ENCODE assay signal across 9 cellular contexts in genomic region chr5:142000709-142001484, GRCh38. TPM values are rescaled to one million over a fixed set of nuclear protein-coding genes. Genes with fewer than 3 reads are reported as not detected.
DNase-seq lines count a peak whose midpoint lies in the region; ATAC-seq and TF ChIP-seq lines count a peak whose summit lies in the region.
"Had no signal": no experiment of that assay in that cellular context is flagged by ENCODE, and none has a peak within 500 bp of the region (broad histone marks: within the 10 kb centered on the region; RNA-seq: fewer than 3 reads in every experiment).

No MANE protein-coding gene starts in this region.

- intact Hi-C loops in heart left ventricle (cut with DNase I) (no loop called here), right cardiac atrium (cut with DNase I) (loop anchor here in 1 of 4 donors (10.0 kb wide), 1 partner anchor 134 kb away; no protein-coding TSS in a partner anchor), OCI-LY7 (cut with micrococcal nuclease; ENCODE audit: unreplicated experiment) (no loop called here), thyroid gland (cut with DNase I) (no loop called here), ovary (cut with DNase I) (loop anchor here in 2 of 4 donors (10.0 kb wide), 2 partner anchors 134 to 144 kb away; no protein-coding TSS in a partner anchor), stomach (cut with DNase I; ENCODE audit: low total_unique reads) (no loop called here)

- CTCF ChIA-PET in OCI-LY7 (lab: Charles Lee; ENCODE audit: unreplicated experiment), result no interaction called here

- peaks cover 0 to 93% (median 68%) of the 10 kb centered on the region in 9 donors for H3K36me3 ChIP-seq in heart left ventricle
- H3K36me3 ChIP-seq in OCI-LY7 (ENCODE audit: insufficient read depth, low read length), result peaks cover 74% of the 10 kb centered on the region
- peaks cover 20 to 21% of the 10 kb centered on the region in 2 donors for H3K36me3 ChIP-seq in thyroid gland
- H3K36me3 ChIP-seq in ovary, result no peaks in the 10 kb centered on the region
- peaks cover 23 to 90% (median 76%) of the 10 kb centered on the region in 4 donors for H3K36me3 ChIP-seq in stomach

- H3K27ac ChIP-seq in heart left ventricle (peak overlapping the region in 1 of 12 donors; percentile 15), right cardiac atrium (ENCODE audit: low read length) (no peak overlapping the region), OCI-LY7 (ENCODE audit: low read depth, low read length, poor library complexity, severe bottlenecking) (no peak overlapping the region), thyroid gland (peak overlapping the region; percentile 32 to 57 (median 43)), ovary (no peak overlapping the region), stomach (peak overlapping the region in 1 of 5 donors; percentile 38)

- no peaks in the 10 kb centered on the region for H3K9me2 ChIP-seq in OCI-LY7 (ENCODE audit: insufficient read depth, low read length)

- H3K9me3 ChIP-seq in heart left ventricle (no peaks in the 10 kb centered on the region), right cardiac atrium (ENCODE audit: control insufficient read depth, low read length) (no peaks in the 10 kb centered on the region), OCI-LY7 (ENCODE audit: low read length) (no peaks in the 10 kb centered on the region), thyroid gland (no peaks in the 10 kb centered on the region), ovary (no peaks in the 10 kb centered on the region), stomach (no peaks in the 10 kb centered on the region)

- no peaks in the 10 kb centered on the region for H4K20me1 ChIP-seq in OCI-LY7 (ENCODE audit: insufficient read depth, low read length)

- TF ChIP-seq CTCF in heart left ventricle (IDR thresholded peaks at IDR 0.05), result peak in 8 of 12 donors; percentile 12 to 46 (median 24)
- TF ChIP-seq CTCF in OCI-LY7 (conservative IDR thresholded peaks at IDR 0.05; ENCODE audit: low read length), result peak; percentile 48
- peak; percentile 38 for TF ChIP-seq CTCF in epithelial cell of esophagus (IDR thresholded peaks at IDR 0.05; ENCODE audit: insufficient read depth, low read depth, low read length, missing control alignments)
- TF ChIP-seq CTCF in thyroid gland (IDR thresholded peaks at IDR 0.05), result peak in 3 of 6 experiments; percentile 9 to 29 (median 26)
- TF ChIP-seq CTCF in ovary (IDR thresholded peaks at IDR 0.05), result no peak
- no peak for TF ChIP-seq CTCF in stomach (IDR thresholded peaks at IDR 0.05)

- no peak overlapping the region for H2AFZ ChIP-seq in OCI-LY7 (ENCODE audit: low read length)

- TF ChIP-seq EP300 in ovary (IDR thresholded peaks at IDR 0.05), result no peak
- TF ChIP-seq EP300 in stomach (IDR thresholded peaks at IDR 0.05), result no peak

- peaks cover 0 to 3% (median 0%) of the 10 kb centered on the region in 12 donors for H3K4me1 ChIP-seq in heart left ventricle
- H3K4me1 ChIP-seq in right cardiac atrium (ENCODE audit: control insufficient read depth, insufficient read depth, low read length), result no peaks in the 10 kb centered on the region
- no peaks in the 10 kb centered on the region for H3K4me1 ChIP-seq in OCI-LY7 (ENCODE audit: insufficient read depth, low read length, poor library complexity, severe bottlenecking)
- H3K4me1 ChIP-seq in thyroid gland, result peaks cover 3 to 11% of the 10 kb centered on the region in 2 donors
- H3K4me1 ChIP-seq in ovary (ENCODE audit: insufficient read depth), result no peaks in the 10 kb centered on the region
- peaks cover 0 to 6% (median 0%) of the 10 kb centered on the region in 4 donors for H3K4me1 ChIP-seq in stomach

- H3K4me3 ChIP-seq in heart left ventricle (no peak overlapping the region), right cardiac atrium (ENCODE audit: low read length) (no peak overlapping the region), OCI-LY7 (ENCODE audit: low read depth, low read length, poor library complexity, severe bottlenecking) (no peak overlapping the region), epithelial cell of esophagus (ENCODE audit: low read length) (no peak overlapping the region), thyroid gland (replicated peaks in 1 of 3) (no peak overlapping the region), ovary (no peak overlapping the region), stomach (no peak overlapping the region)
- H3K4me3 ChIP-seq: lung had no signal

- ATAC-seq in heart left ventricle (no peak), right cardiac atrium (no peak), HG03439 (IDR thresholded peaks at IDR 0.05; ENCODE audit: unreplicated experiment) (no peak)

- BruUV-seq in OCI-LY7 (replicated peaks; lab: Mats Ljungman, UMichigan), result no TSS peak

- H3K79me2 ChIP-seq in OCI-LY7 (ENCODE audit: insufficient read depth, low read depth, low read length), result no peaks in the 10 kb centered on the region

- no peak for TF ChIP-seq POLR2A in heart left ventricle (IDR thresholded peaks at IDR 0.05)
- TF ChIP-seq POLR2A in thyroid gland (IDR thresholded peaks at IDR 0.05), result no peak
- TF ChIP-seq POLR2A in ovary (IDR thresholded peaks at IDR 0.05), result no peak
- TF ChIP-seq POLR2A in stomach (IDR thresholded peaks at IDR 0.05), result no peak

- H3K27me3 ChIP-seq in heart left ventricle, result no peaks in the 10 kb centered on the region
- no peaks in the 10 kb centered on the region for H3K27me3 ChIP-seq in right cardiac atrium (ENCODE audit: control insufficient read depth, insufficient read depth)
- H3K27me3 ChIP-seq in thyroid gland, result no peaks in the 10 kb centered on the region
- no peaks in the 10 kb centered on the region for H3K27me3 ChIP-seq in ovary
- no peaks in the 10 kb centered on the region for H3K27me3 ChIP-seq in stomach

- no peak overlapping the region for H3K4me2 ChIP-seq in OCI-LY7 (ENCODE audit: low read length)

- DNase-seq in heart left ventricle (no peak), right cardiac atrium (no peak), OCI-LY7 (ENCODE audit: low spot score) (no peak), epithelial cell of esophagus (ENCODE audit: low read depth) (peak; percentile 35), thyroid gland (peak; percentile 10 to 48), ovary (no peak), stomach (no peak)

- POLR2A ChIA-PET in OCI-LY7 (lab: Charles Lee), result interaction anchor here (0.6 to 1.2 kb wide), 2 partner anchors 10 to 93 kb away, joined by 3 read pairs; no protein-coding TSS in a partner anchor

- 70 to 77% (median 76%) methylated on average over 6 of the region's 6 CpGs for WGBS in heart left ventricle, 4 donors
- 64% methylated on average over 6 of the region's 6 CpGs for WGBS in right cardiac atrium
- WGBS in thyroid gland, 2 donors, result 55 to 64% methylated on average over 6 of the region's 6 CpGs
- WGBS in ovary, 3 donors, result 68 to 79% (median 71%) methylated on average over 6 of the region's 6 CpGs
- 67 to 78% (median 74%) methylated on average over 6 of the region's 6 CpGs for WGBS in stomach, 5 donors

RNA-seq across cellular contexts. Expression of gene GNPDA1, which starts 11.9 kb away (rescaled TPM):
- total RNA-seq in heart left ventricle, result 10 to 100 TPM; 14.1 to 43.0 (median 26.1) TPM
- 10 to 100 TPM; 13.6 to 16.1 TPM for polyA plus RNA-seq in heart left ventricle
- total RNA-seq in right cardiac atrium, result 10 to 100 TPM; 16.9 to 22.5 (median 19.2) TPM
- polyA plus RNA-seq in right cardiac atrium, result 12.1 TPM
- 20.2 and 22.9 TPM in 2 replicates for total RNA-seq in OCI-LY7 (2014; rRNA removed; shearing (Covaris generic))
- 23.1 and 24.1 TPM in 2 replicates for total RNA-seq in OCI-LY7 (2022)
- total RNA-seq in thyroid gland, result 10 to 100 TPM; 28.8 to 56.3 (median 45.8) TPM
- total RNA-seq in ovary, result 10 to 100 TPM; 20.3 to 40.9 (median 35.1) TPM
- 100 to 1,000 TPM in 1 of 2 donors, 10 to 100 TPM in 1; 23.2 to 108 TPM for polyA plus RNA-seq in ovary
- 10 to 100 TPM in 2 of 5 donors, 1 to 10 TPM in 3; 2.7 to 14.1 (median 5.8) TPM for total RNA-seq in stomach
- polyA plus RNA-seq in stomach, result 10 to 100 TPM; 11.9 to 18.9 (median 12.2) TPM

RNA-seq across cellular contexts. Expression of gene RNF14, which starts 32.0 kb away (rescaled TPM):
- 100 to 1,000 TPM in 5 of 9 donors, 10 to 100 TPM in 4; 88.5 to 131 (median 103) TPM for total RNA-seq in heart left ventricle
- 100 to 1,000 TPM in 1 of 2 donors, 10 to 100 TPM in 1; 21.3 to 105 TPM for polyA plus RNA-seq in heart left ventricle
- 100 to 1,000 TPM in 2 of 4 donors, 10 to 100 TPM in 2; 90.7 to 105 (median 97.7) TPM for total RNA-seq in right cardiac atrium
- 36.3 TPM for polyA plus RNA-seq in right cardiac atrium
- total RNA-seq in OCI-LY7 (2014; rRNA removed; shearing (Covaris generic)), result 23.7 and 31.7 TPM in 2 replicates
- 41.1 and 41.9 TPM in 2 replicates for total RNA-seq in OCI-LY7 (2022)
- 10 to 100 TPM; 52.5 to 69.7 (median 61.7) TPM for total RNA-seq in thyroid gland
- 10 to 100 TPM; 26.0 to 55.4 (median 42.6) TPM for total RNA-seq in ovary
- 10 to 100 TPM; 28.7 to 74.9 TPM for polyA plus RNA-seq in ovary
- total RNA-seq in stomach, result 10 to 100 TPM; 24.2 to 67.4 (median 43.2) TPM
- polyA plus RNA-seq in stomach, result 10 to 100 TPM; 14.4 to 26.1 (median 25.5) TPM

RNA-seq across cellular contexts. Expression of gene PCDH12, which starts 42.9 kb away (rescaled TPM):
- total RNA-seq in heart left ventricle, result 10 to 100 TPM in 6 of 9 donors, 1 to 10 TPM in 3; 5.0 to 23.9 (median 11.2) TPM
- polyA plus RNA-seq in heart left ventricle, result 1 to 10 TPM; 2.9 to 5.7 TPM
- total RNA-seq in right cardiac atrium, result 1 to 10 TPM; 4.1 to 7.9 (median 6.7) TPM
- 3.0 TPM for polyA plus RNA-seq in right cardiac atrium
- 0.03 TPM in 1 of 2 replicates, not detected in the other for total RNA-seq in OCI-LY7 (2014; rRNA removed; shearing (Covaris generic))
- total RNA-seq in OCI-LY7 (2022), result not detected in 2 replicates
- 10 to 100 TPM in 1 of 4 donors, 1 to 10 TPM in 3; 7.7 to 23.2 (median 8.0) TPM for total RNA-seq in thyroid gland
- 1 to 10 TPM in 5 of 7 donors, under 1 TPM in 2; 0.61 to 3.6 (median 2.1) TPM for total RNA-seq in ovary
- polyA plus RNA-seq in ovary, result 10 to 100 TPM in 1 of 2 donors, 1 to 10 TPM in 1; 1.6 to 11.1 TPM
- 1 to 10 TPM; 1.2 to 7.0 (median 3.7) TPM for total RNA-seq in stomach
- under 1 TPM; 0.35 to 0.46 (median 0.37) TPM for polyA plus RNA-seq in stomach

Comparison
In these comparisons a context has a peak if more than half of its experiments do, and no peak if none do; other contexts are left out.
1. DNase-seq: peak in epithelial cell of esophagus (single experiment) and thyroid gland (2 of 2); none in heart left ventricle (0 of 5), right cardiac atrium (0 of 3), OCI-LY7 (single experiment), ovary (0 of 5) and stomach (single experiment).
2. H3K27ac ChIP-seq: peak in thyroid gland (3 of 3); none in right cardiac atrium (single experiment), OCI-LY7 (single experiment) and ovary (0 of 2).
3. CTCF ChIP-seq: peak in heart left ventricle (8 of 12), OCI-LY7 (single experiment) and epithelial cell of esophagus (single experiment); none in ovary (0 of 3) and stomach (0 of 7).